10 cellular contexts compared by ENCODE assay signal in the genomic region with DNA sequence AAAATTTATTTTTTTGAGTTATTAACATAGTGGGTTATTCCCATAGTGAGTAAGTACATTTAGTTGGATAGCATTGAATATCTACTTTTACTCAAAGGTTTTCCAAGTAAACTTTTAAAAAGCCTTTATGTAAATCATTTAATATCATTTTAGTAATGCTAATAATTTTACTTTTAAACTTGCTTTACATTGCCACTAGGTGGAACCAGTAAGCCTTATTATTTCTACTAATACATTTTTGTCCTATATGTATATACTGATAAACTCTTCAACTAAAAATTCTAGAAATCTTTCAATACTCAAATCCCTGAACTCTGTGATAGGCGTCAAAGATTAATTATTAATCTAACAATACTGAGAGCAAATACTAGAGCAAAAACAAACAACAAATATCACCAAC.
DNase-seq lines count a peak whose midpoint lies in the region; ATAC-seq and TF ChIP-seq lines count a peak whose summit lies in the region.
"Had no signal": no experiment of that assay in that cellular context is flagged by ENCODE, and none has a peak within 500 bp of the region (broad histone marks: within the 10 kb centered on the region; RNA-seq: fewer than 3 reads in every experiment).

No MANE protein-coding gene starts in this region.

- DNase-seq in GM10266 (ENCODE audit: extremely low spot score) (no peak), NCI-H1417 treated with DMSO at 0.1 percent for 48 hours (lab: John Stamatoyannopoulos, UW) (peak; percentile 17), cardiac fibroblast (ENCODE audit: low read depth in 2 of 2) (peak; percentile 44 to 52), neural progenitor cell (ENCODE audit: low spot score) (no peak), NCI-H1048 (lab: John Stamatoyannopoulos, UW) (no peak)
- no peak for DNase-seq in naive thymus-derived CD8-positive, alpha-beta T cell
- no peak for DNase-seq in activated naive CD4-positive, alpha-beta T cell treated with anti-CD3 and anti-CD28 coated beads, Interleukin-2, amount 50 U/mL, for 16 hours
- DNase-seq: activated CD4-positive, alpha-beta T cell treated with anti-CD3 and anti-CD28 coated beads for 1 hour; effector memory CD8-positive, alpha-beta T cell had no signal

- no peak overlapping the region for H3K9ac ChIP-seq in neural progenitor cell

- no peak overlapping the region for H2AFZ ChIP-seq in neural progenitor cell (replicated peaks)

- no peaks in the 10 kb centered on the region for H3K36me3 ChIP-seq in neural progenitor cell

- no peaks in the 10 kb centered on the region for H3K36me3 Mint-ChIP-seq in neural progenitor cell
- H3K36me3 Mint-ChIP-seq in naive thymus-derived CD8-positive, alpha-beta T cell, result no peaks in the 10 kb centered on the region

- no peaks in the 10 kb centered on the region for H3K27me3 Mint-ChIP-seq in neural progenitor cell (ENCODE audit: insufficient read depth, low read depth)
- H3K27me3 Mint-ChIP-seq in naive thymus-derived CD8-positive, alpha-beta T cell, result no peaks in the 10 kb centered on the region
- H3K27me3 Mint-ChIP-seq: effector memory CD8-positive, alpha-beta T cell had no signal

- no peaks in the 10 kb centered on the region for H3K27me3 ChIP-seq in neural progenitor cell

- H3K27ac ChIP-seq in neural progenitor cell, result no peak overlapping the region

- H3K4me1 ChIP-seq in neural progenitor cell, result peaks cover 2% of the 10 kb centered on the region

- no peaks in the 10 kb centered on the region for H3K9me3 Mint-ChIP-seq in neural progenitor cell
- peaks cover 0 to 5% (median 0%) of the 10 kb centered on the region in 9 donors for H3K9me3 Mint-ChIP-seq in naive thymus-derived CD8-positive, alpha-beta T cell

- H3K4me1 Mint-ChIP-seq in neural progenitor cell, result peaks cover 7% of the 10 kb centered on the region
- H3K4me1 Mint-ChIP-seq in naive thymus-derived CD8-positive, alpha-beta T cell, result no peaks in the 10 kb centered on the region

- no peak overlapping the region for H3K27ac Mint-ChIP-seq in neural progenitor cell
- H3K27ac Mint-ChIP-seq in naive thymus-derived CD8-positive, alpha-beta T cell, result no peak overlapping the region
- H3K27ac Mint-ChIP-seq: effector memory CD8-positive, alpha-beta T cell had no signal

- no peak for ATAC-seq in GM18907 (IDR thresholded peaks at IDR 0.05; ENCODE audit: unreplicated experiment)
- no peak for ATAC-seq in naive thymus-derived CD8-positive, alpha-beta T cell
- ATAC-seq: effector memory CD8-positive, alpha-beta T cell had no signal

- H3K79me2 ChIP-seq in neural progenitor cell (ENCODE audit: low read depth), result no peaks in the 10 kb centered on the region

- no peak overlapping the region for H3K4me3 Mint-ChIP-seq in neural progenitor cell
- no peak overlapping the region for H3K4me3 Mint-ChIP-seq in naive thymus-derived CD8-positive, alpha-beta T cell
- H3K4me3 Mint-ChIP-seq: effector memory CD8-positive, alpha-beta T cell had no signal

- no peak overlapping the region for H3K4me3 ChIP-seq in cardiac fibroblast (replicated peaks in 1 of 2; ENCODE audit: low read depth in 2 of 2, low read length in 2 of 2)
- no peak overlapping the region for H3K4me3 ChIP-seq in neural progenitor cell

- TF ChIP-seq CTCF in GM10266 (IDR thresholded peaks at IDR 0.05; ENCODE audit: control insufficient read depth, insufficient read depth, low read depth, missing control alignments) (peak; percentile 17), cardiac fibroblast (IDR thresholded peaks at IDR 0.05; ENCODE audit: low read depth, low read length) (peak; percentile 16), neural progenitor cell (IDR thresholded peaks at IDR 0.05) (peak; percentile 65)

- H3F3A ChIP-seq in neural progenitor cell (ENCODE audit: low read depth), result no peaks in the 10 kb centered on the region

- no peak overlapping the region for H3K4me2 ChIP-seq in neural progenitor cell

- POLR2A ChIA-PET in naive thymus-derived CD8-positive, alpha-beta T cell (lab: Charles Lee), result no interaction called here

- no peaks in the 10 kb centered on the region for H4K20me1 ChIP-seq in neural progenitor cell (ENCODE audit: low read depth)

- H3K9me3 ChIP-seq in neural progenitor cell (ENCODE audit: low read depth), result no peaks in the 10 kb centered on the region

Comparison
In these comparisons a context has a peak if more than half of its experiments do, and no peak if none do; other contexts are left out.
1. DNase-seq: peak in NCI-H1417 treated with DMSO at 0.1 percent for 48 hours (single experiment) and cardiac fibroblast (2 of 2); none in GM10266 (single experiment), neural progenitor cell (single experiment), naive thymus-derived CD8-positive, alpha-beta T cell (0 of 10), activated naive CD4-positive, alpha-beta T cell treated with anti-CD3 and anti-CD28 coated beads, Interleukin-2, amount 50 U/mL, for 16 hours (single experiment) and NCI-H1048 (single experiment).
2. Peak in every context shown above with its lines, with median percentiles within 50 percentile points of each other: CTCF ChIP-seq.